34 cellular contexts compared by ENCODE assay signal in genomic region chr1:53787655-53788054, GRCh38. TPM values are rescaled to one million over a fixed set of nuclear protein-coding genes. Genes with fewer than 3 reads are reported as not detected.
"Had no signal": no experiment of that assay in that cellular context is flagged by ENCODE, and none has a peak within 500 bp of the region (broad histone marks: within the 10 kb centered on the region; RNA-seq: fewer than 3 reads in every experiment).

No MANE protein-coding gene starts in this region.

- H3K36me3 ChIP-seq: adrenal gland had no signal

- H3K27me3 ChIP-seq: adrenal gland, body of pancreas, brain microvascular endothelial cell, breast epithelium had no signal

- H3K9me3 ChIP-seq: adrenal gland, body of pancreas, breast epithelium had no signal

- H3K4me3 ChIP-seq: adrenal gland, body of pancreas, breast epithelium had no signal

- H3K4me1 ChIP-seq: adrenal gland, body of pancreas, breast epithelium had no signal

- FAIRE-seq: astrocyte, TTC549 had no signal

- DNase-seq: activated CD4-positive, alpha-beta memory T cell treated with anti-CD3 and anti-CD28 coated beads, Interleukin-2, amount 10 ng/mL, durations not matched to agents 7 days and 5 days; activated CD4-positive, alpha-beta T cell treated with anti-CD3 and anti-CD28 coated beads for 1 hour; activated CD4-positive, alpha-beta T cell treated with anti-CD3 and anti-CD28 coated beads for 36 hours; activated CD4-positive, alpha-beta T cell treated with anti-CD3 and anti-CD28 coated beads for 48 hours; activated CD4-positive, alpha-beta T cell treated with anti-CD3 and anti-CD28 coated beads, Interleukin-2, amount 10 ng/mL, durations not matched to agents 7 days and 5 days; activated CD4-positive, alpha-beta T cell treated with anti-CD3 and anti-CD28 coated beads, Interleukin-2, amount 50 U/mL, for 48 hours; activated CD4-positive, CD25-positive, alpha-beta regulatory T cell; activated CD8-positive, alpha-beta memory T cell treated with anti-CD3 and anti-CD28 coated beads for 24 hours; activated CD8-positive, alpha-beta memory T cell treated with anti-CD3 and anti-CD28 coated beads, Interleukin-2, amount 10 ng/mL, durations not matched to agents 7 days and 5 days; activated CD8-positive, alpha-beta memory T cell treated with anti-CD3 and anti-CD28 coated beads, Interleukin-2, amount 50 U/mL, for 48 hours; activated CD8-positive, alpha-beta T cell treated with anti-CD3 and anti-CD28 coated beads, Interleukin-2, amount 10 ng/mL, durations not matched to agents 7 days and 5 days; activated effector memory CD4-positive, alpha-beta T cell treated with Interleukin-2 at 50 U/mL for 16 hours; activated gamma-delta T cell; activated naive CD4-positive, alpha-beta T cell treated with anti-CD3 and anti-CD28 coated beads, Interleukin-2, amount 10 ng/mL, durations not matched to agents 7 days and 5 days; activated naive CD4-positive, alpha-beta T cell treated with Interleukin-2 at 50 U/mL for 16 hours; activated naive CD8-positive, alpha-beta T cell treated with anti-CD3 and anti-CD28 coated beads, Interleukin-2, amount 10 ng/mL, durations not matched to agents 7 days and 5 days; activated naive CD8-positive, alpha-beta T cell treated with anti-CD3 and anti-CD28 coated beads, Interleukin-2, amount 50 U/mL, for 24 hours; activated T-cell treated with anti-CD3 and anti-CD28 coated beads, Interleukin-2, amount 50 U/mL, for 24 hours; activated T-cell treated with anti-CD3 and anti-CD28 coated beads, Interleukin-2, amount 50 U/mL, for 48 hours; adrenal gland; amniotic stem cell; aorta; body of pancreas; brain microvascular endothelial cell; central memory CD4-positive, alpha-beta T cell; T-helper 2 cell; T-helper 9 cell; WERI-Rb-1 had no signal

- H3K27ac ChIP-seq: adrenal gland, body of pancreas, brain microvascular endothelial cell, breast epithelium, WERI-Rb-1 had no signal

- ATAC-seq: activated CD4-positive, alpha-beta T cell treated with anti-CD3 and anti-CD28 coated beads for 36 hours; activated CD4-positive, CD25-positive, alpha-beta regulatory T cell treated with anti-CD3 and anti-CD28 coated beads, Interleukin-2, amount 50 U/mL, for 24 hours; activated CD8-positive, alpha-beta memory T cell treated with anti-CD3 and anti-CD28 coated beads, Interleukin-2, amount 10 ng/mL, durations not matched to agents 7 days and 5 days; activated CD8-positive, alpha-beta T cell treated with anti-CD3 and anti-CD28 coated beads, Interleukin-2, amount 10 ng/mL, durations not matched to agents 7 days and 5 days; activated naive CD8-positive, alpha-beta T cell treated with anti-CD3 and anti-CD28 coated beads, Interleukin-2, amount 50 U/mL, for 24 hours; body of pancreas; WTC11 had no signal

RNA-seq across cellular contexts. Expression of gene GLIS1, which starts 48.7 kb away (rescaled TPM):
- total RNA-seq: activated CD4-positive, alpha-beta memory T cell treated with anti-CD3 and anti-CD28 coated beads, Interleukin-2, amount 10 ng/mL, durations not matched to agents 7 days and 5 days; activated CD4-positive, alpha-beta T cell treated with anti-CD3 and anti-CD28 coated beads for 36 hours; activated CD4-positive, alpha-beta T cell treated with anti-CD3 and anti-CD28 coated beads, Interleukin-2, amount 10 ng/mL, durations not matched to agents 7 days and 5 days; activated CD8-positive, alpha-beta memory T cell treated with anti-CD3 and anti-CD28 coated beads, Interleukin-2, amount 10 ng/mL, durations not matched to agents 7 days and 5 days; activated CD8-positive, alpha-beta T cell treated with anti-CD3 and anti-CD28 coated beads, Interleukin-2, amount 10 ng/mL, durations not matched to agents 7 days and 5 days; activated naive CD8-positive, alpha-beta T cell treated with anti-CD3 and anti-CD28 coated beads, Interleukin-2, amount 10 ng/mL, durations not matched to agents 7 days and 5 days; activated T-helper 2 cell treated with anti-CD3 and anti-CD28 coated beads, Interferon-gamma antibody, Interleukin-2, Interleukin-4, amounts not matched to agents 10 μg/mL and 5 μg/mL and 100 μg/mL, durations not matched to agents 14 hours and 24 hours and 36 hours had no signal
